13 cellular contexts compared by ENCODE assay signal in the genomic region with DNA sequence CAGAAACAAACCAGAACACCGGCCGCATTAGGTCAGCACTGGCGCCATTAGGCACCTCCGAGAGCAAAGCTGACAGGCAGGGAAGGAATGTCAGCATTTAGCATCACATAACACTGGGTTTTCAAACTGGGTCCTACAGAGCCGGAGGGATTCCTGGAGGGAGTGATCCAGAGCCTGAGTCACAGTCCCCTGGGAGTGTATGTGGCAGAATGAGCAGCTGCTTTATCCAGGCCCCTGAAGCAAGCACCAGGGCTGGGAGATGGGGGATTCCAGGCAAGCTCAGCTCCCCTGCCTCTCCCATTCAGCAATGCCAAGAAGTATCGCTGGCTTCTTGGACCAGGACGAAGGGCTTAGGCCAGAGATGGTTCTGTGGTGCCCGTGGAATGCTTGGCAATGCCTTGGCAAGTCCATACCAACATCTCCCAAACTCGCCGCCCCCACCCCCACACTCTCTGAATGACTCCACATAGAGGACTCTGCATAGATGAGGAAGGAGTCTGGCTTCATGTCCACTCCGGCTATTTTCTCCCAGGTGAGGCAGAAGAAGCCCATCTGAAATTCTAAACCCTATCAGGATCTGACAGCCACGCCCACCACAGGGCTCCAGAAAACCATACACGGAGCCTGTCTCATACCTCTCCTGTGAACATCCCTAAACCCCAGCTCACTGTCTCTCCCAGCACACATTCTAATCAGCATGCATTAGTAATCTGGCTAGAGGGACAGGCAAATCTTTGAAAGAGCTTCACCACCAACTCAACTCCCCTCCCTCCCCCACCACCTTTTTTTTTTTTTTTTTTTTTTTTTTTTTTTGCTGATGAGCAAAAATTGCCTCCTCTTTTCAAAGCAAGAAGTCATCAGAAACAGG. TPM values are rescaled to one million over a fixed set of nuclear protein-coding genes. Genes with fewer than 3 reads are reported as not detected.
DNase-seq lines count a peak whose midpoint lies in the region; ATAC-seq, FAIRE-seq and TF ChIP-seq lines count a peak whose summit lies in the region.
"Had no signal": no experiment of that assay in that cellular context is flagged by ENCODE, and none has a peak within 500 bp of the region (broad histone marks: within the 10 kb centered on the region; RNA-seq: fewer than 3 reads in every experiment).

No MANE protein-coding gene starts in this region.

- ATAC-seq in Right ventricle myocardium superior (ENCODE audit: poor library complexity): peak; percentile 14
- ATAC-seq in activated CD4-positive, alpha-beta T cell treated with anti-CD3 and anti-CD28 coated beads for 36 hours: no peak
- ATAC-seq in HG03432 (IDR thresholded peaks at IDR 0.05; ENCODE audit: unreplicated experiment): no peak
- ATAC-seq: stimulated activated naive CD8-positive, alpha-beta T cell treated with anti-CD3 and anti-CD28 coated beads, Interleukin-15, amount 100 ng/mL, for 72 hours had no signal

- peaks cover 3% of the 10 kb centered on the region for H3K27me3 Mint-ChIP-seq in activated CD4-positive, alpha-beta T cell treated with anti-CD3 and anti-CD28 coated beads for 36 hours

- TF ChIP-seq CTCF in left ventricle myocardium inferior (IDR thresholded peaks at IDR 0.05; ENCODE audit: borderline replicate concordance): no peak
- TF ChIP-seq CTCF in BE2C (IDR thresholded peaks at IDR 0.05; ENCODE audit: low read depth, low read length): no peak

- H3K4me1 ChIP-seq in left ventricle myocardium inferior: peaks cover 9% of the 10 kb centered on the region
- H3K4me1 ChIP-seq in BE2C: no peaks in the 10 kb centered on the region
- H3K4me1 ChIP-seq: Peyer's patch had no signal

- intact Hi-C loops in Right ventricle myocardium superior (cut with DNase I) (no loop called here), left ventricle myocardium inferior (cut with micrococcal nuclease) (no loop called here)
- intact Hi-C loops in activated CD4-positive, alpha-beta T cell treated with anti-CD3 and anti-CD28 coated beads for 36 hours (cut with DNase I, micrococcal nuclease): no loop called here

- H3K36me3 ChIP-seq in left ventricle myocardium inferior: no peaks in the 10 kb centered on the region
- H3K36me3 ChIP-seq in BE2C: no peaks in the 10 kb centered on the region
- H3K36me3 ChIP-seq: Peyer's patch had no signal

- H3K4me3 ChIP-seq in left ventricle myocardium inferior (no peak overlapping the region), BE2C (ENCODE audit: low read depth, low read length) (no peak overlapping the region)
- H3K4me3 ChIP-seq: Peyer's patch had no signal

- H3K27ac Mint-ChIP-seq in activated CD4-positive, alpha-beta T cell treated with anti-CD3 and anti-CD28 coated beads for 36 hours: no peak overlapping the region

- H3K4me3 Mint-ChIP-seq in activated CD4-positive, alpha-beta T cell treated with anti-CD3 and anti-CD28 coated beads for 36 hours: no peak overlapping the region
- H3K4me3 Mint-ChIP-seq: stimulated activated naive CD8-positive, alpha-beta T cell treated with anti-CD3 and anti-CD28 coated beads, Interleukin-15, amount 100 ng/mL, for 72 hours had no signal

- no peaks in the 10 kb centered on the region for H3K9me3 ChIP-seq in left ventricle myocardium inferior (replicated peaks)
- no peaks in the 10 kb centered on the region for H3K9me3 ChIP-seq in BE2C
- H3K9me3 ChIP-seq: Peyer's patch had no signal

- no peak overlapping the region for H3K27ac ChIP-seq in left ventricle myocardium inferior (replicated peaks)
- H3K27ac ChIP-seq: Peyer's patch had no signal

- no peaks in the 10 kb centered on the region for H3K36me3 Mint-ChIP-seq in activated CD4-positive, alpha-beta T cell treated with anti-CD3 and anti-CD28 coated beads for 36 hours (ENCODE audit: low read depth)

- DNase-seq in Right ventricle myocardium superior (no peak), left ventricle myocardium inferior (no peak), amniotic epithelial cell (ENCODE audit: low read depth) (peak; percentile 41), iPS DF 4.7 (ENCODE audit: extremely low read depth, low spot score) (peak; percentile 41), urothelium cell line (ENCODE audit: low spot score) (peak; percentile 20), BE2C (no peak)
- no peak for DNase-seq in activated CD4-positive, alpha-beta T cell treated with anti-CD3 and anti-CD28 coated beads for 36 hours
- DNase-seq: Peyer's patch; stimulated activated CD4-positive, alpha-beta T cell treated with anti-CD3 and anti-CD28 coated beads, Interleukin-1b, Interleukin-23, amount 100 ng/mL, for 48 hours; stimulated activated naive CD8-positive, alpha-beta T cell treated with anti-CD3 and anti-CD28 coated beads, Interleukin-15, amount 100 ng/mL, for 72 hours had no signal

- FAIRE-seq in urothelium cell line (lab: Jason Lieb, UNC): no peak
- FAIRE-seq: A204.1, G401.6 had no signal

- POLR2A ChIA-PET in activated CD4-positive, alpha-beta T cell treated with anti-CD3 and anti-CD28 coated beads for 36 hours (lab: Charles Lee): no interaction called here

- H3K9me3 Mint-ChIP-seq in activated CD4-positive, alpha-beta T cell treated with anti-CD3 and anti-CD28 coated beads for 36 hours (ENCODE audit: low read depth): no peaks in the 10 kb centered on the region
- H3K9me3 Mint-ChIP-seq: stimulated activated naive CD8-positive, alpha-beta T cell treated with anti-CD3 and anti-CD28 coated beads, Interleukin-15, amount 100 ng/mL, for 72 hours had no signal

- H3K27me3 ChIP-seq in left ventricle myocardium inferior (ENCODE audit: low read depth): no peaks in the 10 kb centered on the region
- no peaks in the 10 kb centered on the region for H3K27me3 ChIP-seq in BE2C
- H3K27me3 ChIP-seq: Peyer's patch had no signal

- H3K4me1 Mint-ChIP-seq in activated CD4-positive, alpha-beta T cell treated with anti-CD3 and anti-CD28 coated beads for 36 hours: peaks cover 3% of the 10 kb centered on the region
- H3K4me1 Mint-ChIP-seq: stimulated activated naive CD8-positive, alpha-beta T cell treated with anti-CD3 and anti-CD28 coated beads, Interleukin-15, amount 100 ng/mL, for 72 hours had no signal

- CTCF ChIA-PET in activated CD4-positive, alpha-beta T cell treated with anti-CD3 and anti-CD28 coated beads for 36 hours (lab: Charles Lee): no interaction called here

RNA-seq across cellular contexts. Expression of a gene that starts 20.3 kb away (rescaled TPM):
- total RNA-seq in Right ventricle myocardium superior: 72.1 TPM
- total RNA-seq in left ventricle myocardium inferior: 87.6 TPM
- 0.19 TPM for polyA plus RNA-seq in BE2C (2012; ENCODE audit: insufficient read depth, insufficient read length, low read depth)
- 1 to 10 TPM in 1 of 2 experiments, under 1 TPM in 1; 0.60 to 1.3 TPM for total RNA-seq in activated CD4-positive, alpha-beta T cell treated with anti-CD3 and anti-CD28 coated beads for 36 hours

Comparison
In these comparisons a context has a peak if more than half of its experiments do, and no peak if none do; other contexts are left out.
1. DNase-seq: peak in amniotic epithelial cell (single experiment), iPS DF 4.7 (single experiment) and urothelium cell line (single experiment); none in Right ventricle myocardium superior (single experiment), left ventricle myocardium inferior (single experiment), BE2C (single experiment) and activated CD4-positive, alpha-beta T cell treated with anti-CD3 and anti-CD28 coated beads for 36 hours (single experiment).
2. RNA of a gene that starts 20.3 kb away (total RNA-seq): 87.6 TPM in left ventricle myocardium inferior (single experiment) and 72.1 TPM in Right ventricle myocardium superior (single experiment); 0.60 to 1.3 TPM in activated CD4-positive, alpha-beta T cell treated with anti-CD3 and anti-CD28 coated beads for 36 hours; every median in the first group is over 10 times any median in the second.